ENCODE assay signal across 8 cellular contexts in genomic region chr2:96533292-96534073, GRCh38. TPM values are rescaled to one million over a fixed set of nuclear protein-coding genes. Genes with fewer than 3 reads are reported as not detected.
DNase-seq lines count a peak whose midpoint lies in the region; ATAC-seq and TF ChIP-seq lines count a peak whose summit lies in the region.

No MANE protein-coding gene starts in this region.

- H3K4me3 Mint-ChIP-seq in GM23338: no peak overlapping the region
- H3K4me3 Mint-ChIP-seq in T-helper 2 cell treated with Interferon-gamma antibody and Interleukin-4, amounts not matched to agents 5 μg/mL and 100 μg/mL, for 36 hours: no peak overlapping the region

- DNase-seq in GM23338 (ENCODE audit: low spot score) (no peak), UCSD-AML1 (lab: John Stamatoyannopoulos, UW; ENCODE audit: unreplicated experiment) (peak; percentile 65), cardiac muscle cell (ENCODE audit: low read depth in 1 of 2, low spot score in 1 of 2) (peak in 1 of 2 donors; percentile 85), smooth muscle cell (lab: John Stamatoyannopoulos, UW; ENCODE audit: unreplicated experiment) (no peak), brain microvascular endothelial cell (no peak), DMS79 treated with DMSO at 0.1 percent for 48 hours (lab: John Stamatoyannopoulos, UW) (no peak)
- DNase-seq in T-helper 2 cell treated with Interferon-gamma antibody and Interleukin-4, amounts not matched to agents 5 μg/mL and 100 μg/mL, for 36 hours (ENCODE audit: low spot score): no peak

- peaks cover 23% of the 10 kb centered on the region for H3K27me3 Mint-ChIP-seq in GM23338 (ENCODE audit: insufficient read depth, low read depth, poor library complexity)
- peaks cover 2% of the 10 kb centered on the region for H3K27me3 Mint-ChIP-seq in T-helper 2 cell treated with Interferon-gamma antibody and Interleukin-4, amounts not matched to agents 5 μg/mL and 100 μg/mL, for 36 hours (ENCODE audit: low read depth)

- peaks cover 33% of the 10 kb centered on the region for H3K27me3 ChIP-seq in GM23338 (ENCODE audit: insufficient read depth)
- peaks cover 13% of the 10 kb centered on the region for H3K27me3 ChIP-seq in cardiac muscle cell
- peaks cover 9% of the 10 kb centered on the region for H3K27me3 ChIP-seq in smooth muscle cell (ENCODE audit: low read depth)
- no peaks in the 10 kb centered on the region for H3K27me3 ChIP-seq in brain microvascular endothelial cell (replicated peaks)

- H3K36me3 Mint-ChIP-seq in GM23338 (ENCODE audit: low read depth): no peaks in the 10 kb centered on the region
- H3K36me3 Mint-ChIP-seq in T-helper 2 cell treated with Interferon-gamma antibody and Interleukin-4, amounts not matched to agents 5 μg/mL and 100 μg/mL, for 36 hours (ENCODE audit: low read depth): peaks cover 3% of the 10 kb centered on the region

- H3K79me2 ChIP-seq in GM23338 (replicated peaks; ENCODE audit: insufficient read depth) (no peaks in the 10 kb centered on the region), smooth muscle cell (ENCODE audit: low read depth) (peaks cover 12% of the 10 kb centered on the region)

- H3K4me1 ChIP-seq in GM23338 (ENCODE audit: insufficient read depth) (peaks cover 22% of the 10 kb centered on the region), cardiac muscle cell (ENCODE audit: low read depth) (peaks cover 36% of the 10 kb centered on the region), smooth muscle cell (ENCODE audit: low read depth) (peaks cover 26% of the 10 kb centered on the region)

- H4K20me1 ChIP-seq in GM23338 (replicated peaks; ENCODE audit: insufficient read depth) (no peaks in the 10 kb centered on the region; the same call in 1 of the 2 replicates), smooth muscle cell (ENCODE audit: low read depth) (peaks cover 15% of the 10 kb centered on the region)

- peak overlapping the region; percentile 47; the same call in 1 of the 2 replicates for H2AFZ ChIP-seq in GM23338
- peak overlapping the region; percentile 55 for H2AFZ ChIP-seq in smooth muscle cell (ENCODE audit: low read depth)

- no peaks in the 10 kb centered on the region for H3K9me3 ChIP-seq in cardiac muscle cell (ENCODE audit: low read depth)
- no peaks in the 10 kb centered on the region for H3K9me3 ChIP-seq in smooth muscle cell (replicated peaks; ENCODE audit: low read depth)

- no peak overlapping the region for H3K4me3 ChIP-seq in GM23338
- H3K4me3 ChIP-seq in cardiac muscle cell: no peak overlapping the region
- H3K4me3 ChIP-seq in smooth muscle cell: no peak overlapping the region
- H3K4me3 ChIP-seq in brain microvascular endothelial cell (ENCODE audit: low read depth, low read length): no peak overlapping the region

- H3K27ac ChIP-seq in GM23338 (ENCODE audit: low read depth) (no peak overlapping the region), cardiac muscle cell (peak overlapping the region; percentile 52), smooth muscle cell (ENCODE audit: low read depth) (peak overlapping the region; percentile 28), brain microvascular endothelial cell (no peak overlapping the region)

- H3K4me1 Mint-ChIP-seq in GM23338: peaks cover 23% of the 10 kb centered on the region
- H3K4me1 Mint-ChIP-seq in T-helper 2 cell treated with Interferon-gamma antibody and Interleukin-4, amounts not matched to agents 5 μg/mL and 100 μg/mL, for 36 hours (ENCODE audit: low read depth): peaks cover 66% of the 10 kb centered on the region

- no peaks in the 10 kb centered on the region for H3K9me2 ChIP-seq in GM23338 (ENCODE audit: insufficient read depth)

- H3K36me3 ChIP-seq in GM23338 (ENCODE audit: insufficient read depth): no peaks in the 10 kb centered on the region
- no peaks in the 10 kb centered on the region for H3K36me3 ChIP-seq in cardiac muscle cell
- no peaks in the 10 kb centered on the region for H3K36me3 ChIP-seq in smooth muscle cell (ENCODE audit: low read depth)
- no peaks in the 10 kb centered on the region for H3K36me3 ChIP-seq in brain microvascular endothelial cell (replicated peaks)

- in situ Hi-C loops in brain microvascular endothelial cell (cut with HindIII; ENCODE audit: low pct_ligation_motif_present, low sequenced_read_pairs): no loop called here

- 0 out of 2 replicates have a peak overlapping the region, but pooled peaks have one; percentile 26 for H3K4me2 ChIP-seq in GM23338
- no peak overlapping the region for H3K4me2 ChIP-seq in smooth muscle cell

- H3K27ac Mint-ChIP-seq in GM23338: no peak overlapping the region
- no peak overlapping the region for H3K27ac Mint-ChIP-seq in T-helper 2 cell treated with Interferon-gamma antibody and Interleukin-4, amounts not matched to agents 5 μg/mL and 100 μg/mL, for 36 hours

- H3K9ac ChIP-seq in smooth muscle cell (ENCODE audit: low read depth): no peak overlapping the region

- 0 out of 2 replicates have a peak, but pooled peaks cover 3% of the 10 kb centered on the region for H3F3A ChIP-seq in GM23338 (replicated peaks; ENCODE audit: low read depth)
- H3F3A ChIP-seq in smooth muscle cell (ENCODE audit: low read depth): peaks cover 8% of the 10 kb centered on the region

- no peak for ATAC-seq in GM23338
- ATAC-seq in GM18861 (IDR thresholded peaks at IDR 0.05; ENCODE audit: unreplicated experiment): no peak

- H3K9me3 Mint-ChIP-seq in GM23338: no peaks in the 10 kb centered on the region
- H3K9me3 Mint-ChIP-seq in T-helper 2 cell treated with Interferon-gamma antibody and Interleukin-4, amounts not matched to agents 5 μg/mL and 100 μg/mL, for 36 hours: no peaks in the 10 kb centered on the region

- TF ChIP-seq CTCF in GM23338 (conservative IDR thresholded peaks at IDR 0.05; ENCODE audit: low read depth in 2 of 2) (no peak), cardiac muscle cell (IDR thresholded peaks at IDR 0.05; ENCODE audit: low read depth, low read length) (no peak), smooth muscle cell (IDR thresholded peaks at IDR 0.05; ENCODE audit: borderline replicate concordance, insufficient read depth, poor library complexity, severe bottlenecking) (no peak), brain microvascular endothelial cell (IDR thresholded peaks at IDR 0.05; ENCODE audit: low read depth, low read length, missing control alignments) (no peak)

- 48% methylated on average over 8 of the region's 8 CpGs for WGBS in smooth muscle cell (ENCODE audit: low lambda C conversion rate)

TF ChIP-seq in GM23338, 12 proteins besides CTCF, POLR2A, EP300 and RAD21 (continues in another document):
- TF ChIP-seq, protein P1, sequence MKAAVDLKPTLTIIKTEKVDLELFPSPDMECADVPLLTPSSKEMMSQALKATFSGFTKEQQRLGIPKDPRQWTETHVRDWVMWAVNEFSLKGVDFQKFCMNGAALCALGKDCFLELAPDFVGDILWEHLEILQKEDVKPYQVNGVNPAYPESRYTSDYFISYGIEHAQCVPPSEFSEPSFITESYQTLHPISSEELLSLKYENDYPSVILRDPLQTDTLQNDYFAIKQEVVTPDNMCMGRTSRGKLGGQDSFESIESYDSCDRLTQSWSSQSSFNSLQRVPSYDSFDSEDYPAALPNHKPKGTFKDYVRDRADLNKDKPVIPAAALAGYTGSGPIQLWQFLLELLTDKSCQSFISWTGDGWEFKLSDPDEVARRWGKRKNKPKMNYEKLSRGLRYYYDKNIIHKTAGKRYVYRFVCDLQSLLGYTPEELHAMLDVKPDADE (IDR thresholded peaks at IDR 0.05): no peak

RNA-seq across cellular contexts. Expression of gene ARID5A, which starts 3.1 kb away (rescaled TPM):
- total RNA-seq in GM23338 (2014; rRNA removed; shearing (Covaris generic)): 7.1 and 7.7 TPM in 2 replicates
- polyA plus RNA-seq in GM23338 (2016; fragmentation: Nextera tagmentation; extraction: Ambion mirVana) (5.5 and 5.9 TPM in 2 replicates), cardiac muscle cell (7.8 and 8.3 TPM in 2 replicates), smooth muscle cell (20.4 and 25.6 TPM in 2 replicates)
- total RNA-seq in cardiac muscle cell (7.6 and 8.4 TPM in 2 replicates), smooth muscle cell (11.0 and 12.1 TPM in 2 replicates)

RNA-seq across cellular contexts. Expression of gene NEURL3, which starts 28.3 kb away (rescaled TPM):
- not detected in 2 replicates for total RNA-seq in GM23338 (2014; rRNA removed; shearing (Covaris generic))
- polyA plus RNA-seq in GM23338 (2016; fragmentation: Nextera tagmentation; extraction: Ambion mirVana) (0.21 TPM in 1 of 2 replicates, not detected in the other), cardiac muscle cell (not detected in 2 replicates), smooth muscle cell (0.21 TPM in 1 of 2 replicates, not detected in the other)
- total RNA-seq in cardiac muscle cell (not detected in 2 replicates), smooth muscle cell (not detected in 2 replicates)

Comparison
In these comparisons a context has a peak if more than half of its experiments do, and no peak if none do; other contexts are left out.
1. H3K27ac ChIP-seq: peak in cardiac muscle cell (single experiment) and smooth muscle cell (single experiment); none in GM23338 (single experiment) and brain microvascular endothelial cell (single experiment).